In the genomic region with DNA sequence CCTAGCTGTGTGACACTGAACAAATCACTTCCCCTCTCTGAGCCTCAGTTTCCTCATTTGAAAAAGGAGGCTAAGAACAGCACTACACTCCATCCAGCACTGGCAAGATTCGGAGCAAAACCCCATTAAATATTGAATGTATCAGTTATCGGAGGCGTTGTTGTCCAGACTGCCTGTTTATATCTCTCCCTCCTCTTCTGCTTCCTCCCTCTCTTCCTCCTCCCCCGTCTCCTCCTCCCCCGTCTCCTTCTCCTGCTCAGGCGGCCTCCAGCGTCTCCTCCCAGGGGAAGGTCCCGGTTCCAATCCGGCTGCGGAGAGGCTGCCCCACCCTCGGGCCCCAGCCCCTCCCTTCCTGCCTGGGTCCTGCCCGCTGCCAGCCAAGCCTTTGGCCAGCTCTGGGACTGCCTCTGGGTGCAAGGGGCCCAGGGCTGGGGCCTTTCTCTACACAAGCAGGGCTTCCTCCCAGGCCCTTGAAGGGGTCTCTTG, we compare ENCODE assay signal across 7 cellular contexts. TPM values are rescaled to one million over a fixed set of nuclear protein-coding genes. Genes with fewer than 3 reads are reported as not detected.
DNase-seq lines count a peak whose midpoint lies in the region; ATAC-seq and TF ChIP-seq lines count a peak whose summit lies in the region.

No MANE protein-coding gene starts in this region.

- ATAC-seq in GM23338 = peak; percentile 3
- ATAC-seq in GM18520 (IDR thresholded peaks at IDR 0.05; ENCODE audit: unreplicated experiment) = no peak
- no peak for ATAC-seq in GM18858 (IDR thresholded peaks at IDR 0.05; ENCODE audit: unreplicated experiment)
- no peak for ATAC-seq in HG02973 (IDR thresholded peaks at IDR 0.05; ENCODE audit: unreplicated experiment)

- POLR2A ChIA-PET in RWPE1 (lab: Yijun Ruan, JAX; ENCODE audit: low non-redundant PET) = interaction anchor here (0.7 kb wide), 1 partner anchor 57 kb away, joined by 9 read pairs; no protein-coding TSS in a partner anchor

- peak; percentile 71 for DNase-seq in GM23338 (ENCODE audit: low spot score)
- DNase-seq in RWPE1 (ENCODE audit: low spot score) = peak; percentile 72
- DNase-seq in endothelial cell (ENCODE audit: low spot score) = peak; percentile 33
- peak in 1 of 2 experiments; percentile 54 for DNase-seq in mesothelial cell of epicardium (ENCODE audit: low spot score in 2 of 2, unreplicated experiment in 2 of 2)

- no peaks in the 10 kb centered on the region for H3K36me3 ChIP-seq in GM23338 (ENCODE audit: insufficient read depth)

- H3K4me3 ChIP-seq in GM23338 = peak overlapping the region; percentile 49

- H3K27me3 Mint-ChIP-seq in GM23338 (ENCODE audit: insufficient read depth, low read depth, poor library complexity) = peaks cover 50% of the 10 kb centered on the region
- H3K27me3 Mint-ChIP-seq in endothelial cell (ENCODE audit: unreplicated experiment) = peaks cover 44% of the 10 kb centered on the region
- H3K27me3 Mint-ChIP-seq in mesothelial cell of epicardium (ENCODE audit: low read depth) = no peaks in the 10 kb centered on the region

- peaks cover 40% of the 10 kb centered on the region for H3K4me1 ChIP-seq in GM23338 (ENCODE audit: insufficient read depth)

- 0 out of 2 replicates have a peak, but pooled peaks cover under 1% of the 10 kb centered on the region for H4K20me1 ChIP-seq in GM23338 (replicated peaks; ENCODE audit: insufficient read depth)

- H2AFZ ChIP-seq in GM23338 = 0 out of 2 replicates have a peak overlapping the region, but pooled peaks have one; percentile 28

- H3K36me3 Mint-ChIP-seq in GM23338 (ENCODE audit: low read depth) (no peaks in the 10 kb centered on the region; the same call in 2 of the 3 replicates), endothelial cell (ENCODE audit: low read depth, unreplicated experiment) (peaks cover 5% of the 10 kb centered on the region), mesothelial cell of epicardium (no peaks in the 10 kb centered on the region)

- H3F3A ChIP-seq in GM23338 (replicated peaks; ENCODE audit: low read depth) = peaks cover 22% of the 10 kb centered on the region

- no peak overlapping the region for H3K27ac ChIP-seq in GM23338 (ENCODE audit: low read depth)
- peak overlapping the region; percentile 100 for H3K27ac ChIP-seq in RWPE1

- H3K9me3 Mint-ChIP-seq in GM23338 (peaks cover 2% of the 10 kb centered on the region; the same call in 1 of the 3 replicates), endothelial cell (ENCODE audit: unreplicated experiment) (no peaks in the 10 kb centered on the region), mesothelial cell of epicardium (no peaks in the 10 kb centered on the region)

- CTCF ChIA-PET in RWPE1 (lab: Yijun Ruan, JAX) = no interaction called here

- H3K9me2 ChIP-seq in GM23338 (ENCODE audit: insufficient read depth) = no peaks in the 10 kb centered on the region

- H3K27ac Mint-ChIP-seq in GM23338 (no peak overlapping the region), endothelial cell (ENCODE audit: unreplicated experiment) (peak overlapping the region; percentile 36), mesothelial cell of epicardium (peak overlapping the region; percentile 96)

- H3K4me1 Mint-ChIP-seq in GM23338 = peaks cover 52% of the 10 kb centered on the region
- peaks cover 52% of the 10 kb centered on the region for H3K4me1 Mint-ChIP-seq in endothelial cell (ENCODE audit: unreplicated experiment)
- peaks cover 50% of the 10 kb centered on the region for H3K4me1 Mint-ChIP-seq in mesothelial cell of epicardium

- H3K4me3 Mint-ChIP-seq in GM23338 (peak overlapping the region; percentile 77), endothelial cell (ENCODE audit: unreplicated experiment) (peak overlapping the region; percentile 79), mesothelial cell of epicardium (peak overlapping the region; percentile 71)

- H3K79me2 ChIP-seq in GM23338 (replicated peaks; ENCODE audit: insufficient read depth) = peaks cover 7% of the 10 kb centered on the region

- peak overlapping the region; percentile 70 for H3K4me2 ChIP-seq in GM23338

- H3K27me3 ChIP-seq in GM23338 (ENCODE audit: insufficient read depth) = peaks cover 11% of the 10 kb centered on the region; the same call in 1 of the 2 replicates

- TF ChIP-seq CTCF in GM23338 (conservative IDR thresholded peaks at IDR 0.05; ENCODE audit: low read depth in 2 of 2) (no peak), RWPE1 (conservative IDR thresholded peaks at IDR 0.05; ENCODE audit: low read depth) (no peak), endothelial cell (IDR thresholded peaks at IDR 0.05; ENCODE audit: unreplicated experiment) (no peak), mesothelial cell of epicardium (IDR thresholded peaks at IDR 0.05; ENCODE audit: unreplicated experiment) (no peak)

TF ChIP-seq in GM23338, 12 proteins besides CTCF, POLR2A, EP300 and RAD21 (continues in another document):
- TF ChIP-seq, protein P1, sequence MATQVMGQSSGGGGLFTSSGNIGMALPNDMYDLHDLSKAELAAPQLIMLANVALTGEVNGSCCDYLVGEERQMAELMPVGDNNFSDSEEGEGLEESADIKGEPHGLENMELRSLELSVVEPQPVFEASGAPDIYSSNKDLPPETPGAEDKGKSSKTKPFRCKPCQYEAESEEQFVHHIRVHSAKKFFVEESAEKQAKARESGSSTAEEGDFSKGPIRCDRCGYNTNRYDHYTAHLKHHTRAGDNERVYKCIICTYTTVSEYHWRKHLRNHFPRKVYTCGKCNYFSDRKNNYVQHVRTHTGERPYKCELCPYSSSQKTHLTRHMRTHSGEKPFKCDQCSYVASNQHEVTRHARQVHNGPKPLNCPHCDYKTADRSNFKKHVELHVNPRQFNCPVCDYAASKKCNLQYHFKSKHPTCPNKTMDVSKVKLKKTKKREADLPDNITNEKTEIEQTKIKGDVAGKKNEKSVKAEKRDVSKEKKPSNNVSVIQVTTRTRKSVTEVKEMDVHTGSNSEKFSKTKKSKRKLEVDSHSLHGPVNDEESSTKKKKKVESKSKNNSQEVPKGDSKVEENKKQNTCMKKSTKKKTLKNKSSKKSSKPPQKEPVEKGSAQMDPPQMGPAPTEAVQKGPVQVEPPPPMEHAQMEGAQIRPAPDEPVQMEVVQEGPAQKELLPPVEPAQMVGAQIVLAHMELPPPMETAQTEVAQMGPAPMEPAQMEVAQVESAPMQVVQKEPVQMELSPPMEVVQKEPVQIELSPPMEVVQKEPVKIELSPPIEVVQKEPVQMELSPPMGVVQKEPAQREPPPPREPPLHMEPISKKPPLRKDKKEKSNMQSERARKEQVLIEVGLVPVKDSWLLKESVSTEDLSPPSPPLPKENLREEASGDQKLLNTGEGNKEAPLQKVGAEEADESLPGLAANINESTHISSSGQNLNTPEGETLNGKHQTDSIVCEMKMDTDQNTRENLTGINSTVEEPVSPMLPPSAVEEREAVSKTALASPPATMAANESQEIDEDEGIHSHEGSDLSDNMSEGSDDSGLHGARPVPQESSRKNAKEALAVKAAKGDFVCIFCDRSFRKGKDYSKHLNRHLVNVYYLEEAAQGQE (IDR thresholded peaks at IDR 0.05; ENCODE audit: unreplicated experiment) = no peak
- TF ChIP-seq EZH2 (IDR thresholded peaks at IDR 0.05; ENCODE audit: low read depth, unreplicated experiment) (no peak), STAT1 (IDR thresholded peaks at IDR 0.05; ENCODE audit: unreplicated experiment) (no peak), JUNB (IDR thresholded peaks at IDR 0.05; ENCODE audit: unreplicated experiment) (no peak), ZNF114 (CRISPR knock-in tag; IDR thresholded peaks at IDR 0.05) (no peak), NANOG (IDR thresholded peaks at IDR 0.05; ENCODE audit: borderline replicate concordance) (no peak)

RNA-seq across cellular contexts. Expression of a gene that starts 2.0 kb away (rescaled TPM):
- total RNA-seq in GM23338 (2014; rRNA removed; shearing (Covaris generic)) = 6.1 and 9.3 TPM in 2 replicates
- 30.0 and 31.0 TPM in 2 replicates for polyA plus RNA-seq in GM23338 (2016; fragmentation: Nextera tagmentation; extraction: Ambion mirVana)
- 23.9 TPM for total RNA-seq in endothelial cell (ENCODE audit: unreplicated experiment)
- 26.0 to 28.6 TPM (median 26.9 TPM) in 3 replicates for total RNA-seq in mesothelial cell of epicardium

RNA-seq across cellular contexts. Expression of a gene that starts 4.1 kb away (rescaled TPM):
- 47.0 and 53.7 TPM in 2 replicates for total RNA-seq in GM23338 (2014; rRNA removed; shearing (Covaris generic))
- polyA plus RNA-seq in GM23338 (2016; fragmentation: Nextera tagmentation; extraction: Ambion mirVana) = 19.7 and 20.2 TPM in 2 replicates
- 90.3 TPM for total RNA-seq in endothelial cell (ENCODE audit: unreplicated experiment)
- 87.3 to 89.9 TPM (median 88.9 TPM) in 3 replicates for total RNA-seq in mesothelial cell of epicardium

RNA-seq across cellular contexts. Expression of a gene that starts 27.7 kb away (rescaled TPM):
- 89.3 and 164 TPM in 2 replicates for total RNA-seq in GM23338 (2014; rRNA removed; shearing (Covaris generic))
- polyA plus RNA-seq in GM23338 (2016; fragmentation: Nextera tagmentation; extraction: Ambion mirVana) = 57.4 and 72.4 TPM in 2 replicates
- total RNA-seq in endothelial cell (ENCODE audit: unreplicated experiment) (76.1 TPM), mesothelial cell of epicardium (89.4 to 101 TPM (median 95.0 TPM) in 3 replicates)

RNA-seq across cellular contexts. Expression of a gene that starts 27.8 kb away (rescaled TPM):
- total RNA-seq in GM23338 (2014; rRNA removed; shearing (Covaris generic)) = 30.6 and 61.3 TPM in 2 replicates
- 102 and 114 TPM in 2 replicates for polyA plus RNA-seq in GM23338 (2016; fragmentation: Nextera tagmentation; extraction: Ambion mirVana)
- total RNA-seq in endothelial cell (ENCODE audit: unreplicated experiment) = 50.1 TPM
- total RNA-seq in mesothelial cell of epicardium = 44.5 to 46.0 TPM (median 44.7 TPM) in 3 replicates

RNA-seq across cellular contexts. Expression of a gene that starts 39.2 kb away (rescaled TPM):
- total RNA-seq in GM23338 (2014; rRNA removed; shearing (Covaris generic)) = 700 and 762 TPM in 2 replicates
- 587 and 590 TPM in 2 replicates for polyA plus RNA-seq in GM23338 (2016; fragmentation: Nextera tagmentation; extraction: Ambion mirVana)
- total RNA-seq in endothelial cell (ENCODE audit: unreplicated experiment) (175 TPM), mesothelial cell of epicardium (273 to 283 TPM (median 280 TPM) in 3 replicates)
